ENCODE assay signal across 20 cellular contexts in the genomic region with DNA sequence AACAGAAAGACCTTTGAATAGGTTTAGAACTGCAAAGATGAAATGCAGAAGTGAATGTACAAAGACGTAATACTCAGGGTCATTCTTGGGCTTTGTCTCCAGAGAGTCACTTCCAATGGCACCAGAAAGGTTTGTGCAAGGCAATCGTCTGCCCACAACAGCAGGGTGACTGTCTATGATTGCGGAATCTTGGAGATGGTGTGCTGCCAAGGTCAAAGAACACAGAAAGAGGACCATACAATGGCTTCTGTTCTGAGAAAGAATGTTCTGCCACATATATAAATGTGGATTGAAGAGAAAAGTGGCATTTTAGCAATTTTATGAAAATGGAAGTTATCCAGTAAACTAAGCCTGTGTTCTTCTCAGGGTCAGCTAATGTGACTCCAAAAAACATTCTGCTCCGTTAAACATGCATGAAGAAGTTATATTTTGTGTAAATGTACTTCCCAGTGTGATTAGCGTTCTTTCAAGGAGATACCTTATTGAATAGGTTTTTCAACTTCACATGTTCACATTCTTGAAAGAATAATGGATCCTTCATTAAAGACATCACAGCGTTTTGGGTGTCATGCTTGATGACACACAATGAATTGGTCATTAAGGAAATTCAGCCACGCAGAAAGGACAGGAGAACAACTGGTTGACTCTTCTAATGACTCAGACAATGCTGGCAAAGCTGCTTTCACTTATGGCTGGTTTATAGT.
DNase-seq lines count a peak whose midpoint lies in the region; ATAC-seq and TF ChIP-seq lines count a peak whose summit lies in the region.
"Had no signal": no experiment of that assay in that cellular context is flagged by ENCODE, and none has a peak within 500 bp of the region (broad histone marks: within the 10 kb centered on the region; RNA-seq: fewer than 3 reads in every experiment).

No MANE protein-coding gene starts in this region.

- H3K9me3 ChIP-seq in PC-3 (ENCODE audit: low read length): no peaks in the 10 kb centered on the region
- H3K9me3 ChIP-seq: spleen had no signal

- no peaks in the 10 kb centered on the region for H3K36me3 Mint-ChIP-seq in activated naive CD4-positive, alpha-beta T cell treated with anti-CD3 and anti-CD28 coated beads, Interleukin-2, amount 10 ng/mL, durations not matched to agents 7 days and 5 days
- H3K36me3 Mint-ChIP-seq: WTC11 had no signal

- H3F3A ChIP-seq in PC-3 (ENCODE audit: low read length, unreplicated experiment): no peaks in the 10 kb centered on the region

- no peak for TF ChIP-seq CTCF in PC-3 (conservative IDR thresholded peaks at IDR 0.05; ENCODE audit: low read depth, low read length)

- H2AFZ ChIP-seq in PC-3 (ENCODE audit: low read length): no peak overlapping the region
- H2AFZ ChIP-seq: parathyroid adenoma had no signal

- peaks cover 5% of the 10 kb centered on the region for H3K9me3 Mint-ChIP-seq in activated naive CD4-positive, alpha-beta T cell treated with anti-CD3 and anti-CD28 coated beads, Interleukin-2, amount 10 ng/mL, durations not matched to agents 7 days and 5 days
- H3K9me3 Mint-ChIP-seq: H9 had no signal

- peak; percentile 36 for DNase-seq in ACHN
- peak; percentile 31 for DNase-seq in HT1080 (ENCODE audit: low read depth)
- DNase-seq in PC-3: peak; percentile 67
- peak; percentile 31 for DNase-seq in iris pigment epithelial cell (ENCODE audit: low read depth)
- DNase-seq in activated naive CD4-positive, alpha-beta T cell treated with anti-CD3 and anti-CD28 coated beads, Interleukin-2, amount 10 ng/mL, durations not matched to agents 7 days and 5 days: no peak
- DNase-seq in T-helper 2 cell: no peak
- no peak for DNase-seq in left lobe of liver (ENCODE audit: low spot score)
- DNase-seq: activated effector memory CD4-positive, alpha-beta T cell treated with anti-CD3 and anti-CD28 coated beads, Interleukin-2, amount 50 U/mL, for 16 hours; cortex of kidney; GDM1; H9; left colon; NCI-H1694; NCI-H510A treated with DMSO at 0.1 percent for 48 hours; spleen; stimulated activated naive CD4-positive, alpha-beta T cell treated with Interleukin-2 at 50 U/mL for 16 hours had no signal

- no peak overlapping the region for H3K27ac Mint-ChIP-seq in activated naive CD4-positive, alpha-beta T cell treated with anti-CD3 and anti-CD28 coated beads, Interleukin-2, amount 10 ng/mL, durations not matched to agents 7 days and 5 days
- H3K27ac Mint-ChIP-seq: H9, WTC11 had no signal

- CTCF ChIA-PET in PC-3 (lab: Charles Lee): no interaction called here
- CTCF ChIA-PET in activated naive CD4-positive, alpha-beta T cell treated with anti-CD3 and anti-CD28 coated beads, Interleukin-2, amount 10 ng/mL, durations not matched to agents 7 days and 5 days (lab: Charles Lee): no interaction called here

- in situ Hi-C loops in ACHN (cut with HindIII; ENCODE audit: low pct_ligation_motif_present, low pct_unique_long_range_greater_than_20kb, low sequenced_read_pairs): no loop called here

- H3K4me3 ChIP-seq in PC-3 (ENCODE audit: low read length): no peak overlapping the region
- H3K4me3 ChIP-seq: spleen had no signal

- H4K20me1 ChIP-seq in PC-3 (ENCODE audit: low read length): no peaks in the 10 kb centered on the region

- no peaks in the 10 kb centered on the region for H3K27me3 Mint-ChIP-seq in activated naive CD4-positive, alpha-beta T cell treated with anti-CD3 and anti-CD28 coated beads, Interleukin-2, amount 10 ng/mL, durations not matched to agents 7 days and 5 days

- H3K27ac ChIP-seq in PC-3 (ENCODE audit: low read length): no peak overlapping the region
- H3K27ac ChIP-seq: parathyroid adenoma, RWPE1, spleen had no signal

- ATAC-seq in PC-3 (peak; percentile 56), left lobe of liver (no peak), GM21381 (IDR thresholded peaks at IDR 0.05; ENCODE audit: unreplicated experiment) (no peak)
- ATAC-seq: left colon, WTC11 had no signal

- H3K27me3 ChIP-seq in PC-3 (ENCODE audit: low read length): no peaks in the 10 kb centered on the region
- H3K27me3 ChIP-seq: spleen had no signal

- BruUV-seq in PC-3 (replicated peaks; lab: Mats Ljungman, UMichigan): no TSS peak

- H3K79me2 ChIP-seq in PC-3 (ENCODE audit: low read length): no peaks in the 10 kb centered on the region
- H3K79me2 ChIP-seq: parathyroid adenoma had no signal

- POLR2A ChIA-PET in PC-3 (lab: Charles Lee; ENCODE audit: unreplicated experiment): no interaction called here

- no peaks in the 10 kb centered on the region for H3K36me3 ChIP-seq in PC-3 (ENCODE audit: low read depth, low read length)
- H3K36me3 ChIP-seq: spleen had no signal

- H3K4me1 ChIP-seq in PC-3 (ENCODE audit: insufficient read depth, low read length): peaks cover 14% of the 10 kb centered on the region
- H3K4me1 ChIP-seq: parathyroid adenoma, spleen had no signal

- H3K9ac ChIP-seq in PC-3 (ENCODE audit: low read length): no peak overlapping the region
- H3K9ac ChIP-seq: parathyroid adenoma had no signal

- no peaks in the 10 kb centered on the region for H3K4me1 Mint-ChIP-seq in activated naive CD4-positive, alpha-beta T cell treated with anti-CD3 and anti-CD28 coated beads, Interleukin-2, amount 10 ng/mL, durations not matched to agents 7 days and 5 days

- intact Hi-C loops in PC-3 (cut with micrococcal nuclease): no loop called here

- H3K4me3 Mint-ChIP-seq in activated naive CD4-positive, alpha-beta T cell treated with anti-CD3 and anti-CD28 coated beads, Interleukin-2, amount 10 ng/mL, durations not matched to agents 7 days and 5 days: no peak overlapping the region
- H3K4me3 Mint-ChIP-seq: H9, WTC11 had no signal

- no peaks in the 10 kb centered on the region for H3K9me2 ChIP-seq in PC-3 (replicated peaks; ENCODE audit: low read length)

- H3K4me2 ChIP-seq in PC-3 (ENCODE audit: low read length): peak overlapping the region; percentile 18

Comparison
In these comparisons a context has a peak if more than half of its experiments do, and no peak if none do; other contexts are left out.
1. DNase-seq: peak in ACHN (single experiment), HT1080 (single experiment), PC-3 (single experiment) and iris pigment epithelial cell (single experiment); none in activated naive CD4-positive, alpha-beta T cell treated with anti-CD3 and anti-CD28 coated beads, Interleukin-2, amount 10 ng/mL, durations not matched to agents 7 days and 5 days (single experiment), T-helper 2 cell (0 of 5) and left lobe of liver (single experiment).